Comparison of ENCODE assay signal across 1 cellular context in the genomic region with DNA sequence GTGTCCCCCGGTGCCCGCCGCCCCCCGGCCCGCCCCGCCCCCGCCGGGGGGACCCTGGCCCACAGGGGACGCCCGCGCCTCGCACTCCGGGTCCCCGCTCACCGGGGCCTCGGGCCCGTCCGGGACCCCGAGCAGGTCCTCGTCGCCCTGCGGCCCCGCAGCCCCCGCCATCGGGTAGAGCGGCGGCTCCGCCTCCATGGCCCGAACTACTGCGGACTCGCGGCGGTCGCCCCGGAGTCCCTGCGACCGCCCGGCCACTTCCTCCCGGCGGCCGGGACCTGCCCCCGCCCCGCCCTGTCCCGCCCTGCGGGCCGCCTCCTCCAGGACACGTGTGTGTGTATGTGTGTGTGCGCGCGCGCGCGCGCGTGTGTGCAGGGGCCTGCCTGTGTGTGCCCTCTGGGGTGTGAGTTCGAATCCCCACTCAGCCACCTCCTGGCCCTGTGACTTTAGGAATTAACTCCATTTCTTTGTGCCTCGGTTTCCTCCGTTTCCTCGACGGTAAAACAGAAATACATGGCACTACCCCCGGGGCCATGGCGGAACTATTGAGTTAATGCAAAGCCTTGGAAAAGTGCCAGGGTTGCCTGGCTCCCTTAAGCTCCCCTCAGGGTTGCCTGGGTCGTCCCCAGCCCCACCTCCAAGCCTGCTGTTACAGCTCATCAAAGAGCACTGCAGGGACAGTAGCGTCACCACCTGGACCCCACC.
TF ChIP-seq lines count a peak whose summit lies in the region.

A gene with protein sequence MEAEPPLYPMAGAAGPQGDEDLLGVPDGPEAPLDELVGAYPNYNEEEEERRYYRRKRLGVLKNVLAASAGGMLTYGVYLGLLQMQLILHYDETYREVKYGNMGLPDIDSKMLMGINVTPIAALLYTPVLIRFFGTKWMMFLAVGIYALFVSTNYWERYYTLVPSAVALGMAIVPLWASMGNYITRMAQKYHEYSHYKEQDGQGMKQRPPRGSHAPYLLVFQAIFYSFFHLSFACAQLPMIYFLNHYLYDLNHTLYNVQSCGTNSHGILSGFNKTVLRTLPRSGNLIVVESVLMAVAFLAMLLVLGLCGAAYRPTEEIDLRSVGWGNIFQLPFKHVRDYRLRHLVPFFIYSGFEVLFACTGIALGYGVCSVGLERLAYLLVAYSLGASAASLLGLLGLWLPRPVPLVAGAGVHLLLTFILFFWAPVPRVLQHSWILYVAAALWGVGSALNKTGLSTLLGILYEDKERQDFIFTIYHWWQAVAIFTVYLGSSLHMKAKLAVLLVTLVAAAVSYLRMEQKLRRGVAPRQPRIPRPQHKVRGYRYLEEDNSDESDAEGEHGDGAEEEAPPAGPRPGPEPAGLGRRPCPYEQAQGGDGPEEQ (minus strand): TSS at position 252 of the 705 bp plus-strand sequence. CDS start 54 bp downstream, at position 198.

TF ChIP-seq in HepG2, 621 proteins besides CTCF, POLR2A, EP300 and RAD21 (continued from another document and continues in another):
- TF ChIP-seq SP4 (CRISPR knock-in tag; IDR thresholded peaks at IDR 0.05) = peak; percentile 88
- TF ChIP-seq MEF2D (CRISPR knock-in tag; IDR thresholded peaks at IDR 0.05) = 0 out of 2 replicates have a peak, but pooled peaks have one; percentile 34
- TF ChIP-seq RXRB (CRISPR knock-in tag; IDR thresholded peaks at IDR 0.05; ENCODE audit: borderline replicate concordance) = no peak
- peak; percentile 60 for TF ChIP-seq PHF21A (CRISPR knock-in tag; IDR thresholded peaks at IDR 0.05)
- no peak for TF ChIP-seq RFX1 (IDR thresholded peaks at IDR 0.05)
- no peak for TF ChIP-seq ZNF326 (CRISPR knock-in tag; IDR thresholded peaks at IDR 0.05; ENCODE audit: borderline replicate concordance)
- no peak for TF ChIP-seq TAF15 (IDR thresholded peaks at IDR 0.05; ENCODE audit: low read depth, low read length, poor library complexity, severe bottlenecking)
- TF ChIP-seq, protein P1, sequence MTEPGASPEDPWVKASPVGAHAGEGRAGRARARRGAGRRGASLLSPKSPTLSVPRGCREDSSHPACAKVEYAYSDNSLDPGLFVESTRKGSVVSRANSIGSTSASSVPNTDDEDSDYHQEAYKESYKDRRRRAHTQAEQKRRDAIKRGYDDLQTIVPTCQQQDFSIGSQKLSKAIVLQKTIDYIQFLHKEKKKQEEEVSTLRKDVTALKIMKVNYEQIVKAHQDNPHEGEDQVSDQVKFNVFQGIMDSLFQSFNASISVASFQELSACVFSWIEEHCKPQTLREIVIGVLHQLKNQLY (CRISPR knock-in tag; IDR thresholded peaks at IDR 0.05) = no peak
- peak; percentile 19 for TF ChIP-seq AGO1 (IDR thresholded peaks at IDR 0.05; ENCODE audit: low read depth, low read length, poor library complexity, severe bottlenecking)
- TF ChIP-seq KDM1A (CRISPR knock-in tag; IDR thresholded peaks at IDR 0.05) = peak; percentile 57; the same call in 1 of the 2 replicates
- peak; percentile 51; the same call in 1 of the 2 replicates for TF ChIP-seq GFI1 (CRISPR knock-in tag; IDR thresholded peaks at IDR 0.05; ENCODE audit: borderline replicate concordance)
- TF ChIP-seq ZNF446 (CRISPR knock-in tag; IDR thresholded peaks at IDR 0.05) = peak; percentile 58; the same call in 1 of the 2 replicates
- TF ChIP-seq, protein P2, sequence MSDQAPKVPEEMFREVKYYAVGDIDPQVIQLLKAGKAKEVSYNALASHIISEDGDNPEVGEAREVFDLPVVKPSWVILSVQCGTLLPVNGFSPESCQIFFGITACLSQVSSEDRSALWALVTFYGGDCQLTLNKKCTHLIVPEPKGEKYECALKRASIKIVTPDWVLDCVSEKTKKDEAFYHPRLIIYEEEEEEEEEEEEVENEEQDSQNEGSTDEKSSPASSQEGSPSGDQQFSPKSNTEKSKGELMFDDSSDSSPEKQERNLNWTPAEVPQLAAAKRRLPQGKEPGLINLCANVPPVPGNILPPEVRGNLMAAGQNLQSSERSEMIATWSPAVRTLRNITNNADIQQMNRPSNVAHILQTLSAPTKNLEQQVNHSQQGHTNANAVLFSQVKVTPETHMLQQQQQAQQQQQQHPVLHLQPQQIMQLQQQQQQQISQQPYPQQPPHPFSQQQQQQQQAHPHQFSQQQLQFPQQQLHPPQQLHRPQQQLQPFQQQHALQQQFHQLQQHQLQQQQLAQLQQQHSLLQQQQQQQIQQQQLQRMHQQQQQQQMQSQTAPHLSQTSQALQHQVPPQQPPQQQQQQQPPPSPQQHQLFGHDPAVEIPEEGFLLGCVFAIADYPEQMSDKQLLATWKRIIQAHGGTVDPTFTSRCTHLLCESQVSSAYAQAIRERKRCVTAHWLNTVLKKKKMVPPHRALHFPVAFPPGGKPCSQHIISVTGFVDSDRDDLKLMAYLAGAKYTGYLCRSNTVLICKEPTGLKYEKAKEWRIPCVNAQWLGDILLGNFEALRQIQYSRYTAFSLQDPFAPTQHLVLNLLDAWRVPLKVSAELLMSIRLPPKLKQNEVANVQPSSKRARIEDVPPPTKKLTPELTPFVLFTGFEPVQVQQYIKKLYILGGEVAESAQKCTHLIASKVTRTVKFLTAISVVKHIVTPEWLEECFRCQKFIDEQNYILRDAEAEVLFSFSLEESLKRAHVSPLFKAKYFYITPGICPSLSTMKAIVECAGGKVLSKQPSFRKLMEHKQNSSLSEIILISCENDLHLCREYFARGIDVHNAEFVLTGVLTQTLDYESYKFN (CRISPR knock-in tag; conservative IDR thresholded peaks at IDR 0.05) = no peak
- peak; percentile 47 for TF ChIP-seq PHF8 (CRISPR knock-in tag; IDR thresholded peaks at IDR 0.05)
- TF ChIP-seq HNRNPK (IDR thresholded peaks at IDR 0.05; ENCODE audit: low read depth, low read length, poor library complexity, severe bottlenecking) = peak; percentile 15
- no peak for TF ChIP-seq TEAD2 (CRISPR knock-in tag; IDR thresholded peaks at IDR 0.05)
- TF ChIP-seq, protein P3, sequence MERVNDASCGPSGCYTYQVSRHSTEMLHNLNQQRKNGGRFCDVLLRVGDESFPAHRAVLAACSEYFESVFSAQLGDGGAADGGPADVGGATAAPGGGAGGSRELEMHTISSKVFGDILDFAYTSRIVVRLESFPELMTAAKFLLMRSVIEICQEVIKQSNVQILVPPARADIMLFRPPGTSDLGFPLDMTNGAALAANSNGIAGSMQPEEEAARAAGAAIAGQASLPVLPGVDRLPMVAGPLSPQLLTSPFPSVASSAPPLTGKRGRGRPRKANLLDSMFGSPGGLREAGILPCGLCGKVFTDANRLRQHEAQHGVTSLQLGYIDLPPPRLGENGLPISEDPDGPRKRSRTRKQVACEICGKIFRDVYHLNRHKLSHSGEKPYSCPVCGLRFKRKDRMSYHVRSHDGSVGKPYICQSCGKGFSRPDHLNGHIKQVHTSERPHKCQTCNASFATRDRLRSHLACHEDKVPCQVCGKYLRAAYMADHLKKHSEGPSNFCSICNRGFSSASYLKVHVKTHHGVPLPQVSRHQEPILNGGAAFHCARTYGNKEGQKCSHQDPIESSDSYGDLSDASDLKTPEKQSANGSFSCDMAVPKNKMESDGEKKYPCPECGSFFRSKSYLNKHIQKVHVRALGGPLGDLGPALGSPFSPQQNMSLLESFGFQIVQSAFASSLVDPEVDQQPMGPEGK (CRISPR knock-in tag; IDR thresholded peaks at IDR 0.05) = peak; percentile 17; the same call in 1 of the 2 replicates
- TF ChIP-seq, protein P4, sequence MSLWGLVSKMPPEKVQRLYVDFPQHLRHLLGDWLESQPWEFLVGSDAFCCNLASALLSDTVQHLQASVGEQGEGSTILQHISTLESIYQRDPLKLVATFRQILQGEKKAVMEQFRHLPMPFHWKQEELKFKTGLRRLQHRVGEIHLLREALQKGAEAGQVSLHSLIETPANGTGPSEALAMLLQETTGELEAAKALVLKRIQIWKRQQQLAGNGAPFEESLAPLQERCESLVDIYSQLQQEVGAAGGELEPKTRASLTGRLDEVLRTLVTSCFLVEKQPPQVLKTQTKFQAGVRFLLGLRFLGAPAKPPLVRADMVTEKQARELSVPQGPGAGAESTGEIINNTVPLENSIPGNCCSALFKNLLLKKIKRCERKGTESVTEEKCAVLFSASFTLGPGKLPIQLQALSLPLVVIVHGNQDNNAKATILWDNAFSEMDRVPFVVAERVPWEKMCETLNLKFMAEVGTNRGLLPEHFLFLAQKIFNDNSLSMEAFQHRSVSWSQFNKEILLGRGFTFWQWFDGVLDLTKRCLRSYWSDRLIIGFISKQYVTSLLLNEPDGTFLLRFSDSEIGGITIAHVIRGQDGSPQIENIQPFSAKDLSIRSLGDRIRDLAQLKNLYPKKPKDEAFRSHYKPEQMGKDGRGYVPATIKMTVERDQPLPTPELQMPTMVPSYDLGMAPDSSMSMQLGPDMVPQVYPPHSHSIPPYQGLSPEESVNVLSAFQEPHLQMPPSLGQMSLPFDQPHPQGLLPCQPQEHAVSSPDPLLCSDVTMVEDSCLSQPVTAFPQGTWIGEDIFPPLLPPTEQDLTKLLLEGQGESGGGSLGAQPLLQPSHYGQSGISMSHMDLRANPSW (CRISPR knock-in tag; IDR thresholded peaks at IDR 0.05; ENCODE audit: borderline replicate concordance) = 0 out of 2 replicates have a peak, but pooled peaks have one; percentile 62
- no peak for TF ChIP-seq RCOR2 (CRISPR knock-in tag; IDR thresholded peaks at IDR 0.05)
- peak; percentile 21; the same call in 1 of the 2 replicates for TF ChIP-seq MIER3 (CRISPR knock-in tag; IDR thresholded peaks at IDR 0.05; ENCODE audit: borderline replicate concordance)
- 0 out of 2 replicates have a peak, but pooled peaks have one; percentile 25 for TF ChIP-seq ZNF792 (CRISPR knock-in tag; IDR thresholded peaks at IDR 0.05)
- peak; percentile 64 for TF ChIP-seq ZFY (CRISPR knock-in tag; IDR thresholded peaks at IDR 0.05)
- no peak for TF ChIP-seq GZF1 (CRISPR knock-in tag; IDR thresholded peaks at IDR 0.05)
- no peak for TF ChIP-seq IKZF1 (IDR thresholded peaks at IDR 0.05)
- peak; percentile 64; the same call in 1 of the 2 replicates for TF ChIP-seq MAZ (IDR thresholded peaks at IDR 0.05; ENCODE audit: borderline replicate concordance, low read depth, low read length)
- TF ChIP-seq MAZ (CRISPR knock-in tag; IDR thresholded peaks at IDR 0.05; ENCODE audit: low read depth) = peak; percentile 49; the same call in 1 of the 2 replicates
- TF ChIP-seq, protein P5, sequence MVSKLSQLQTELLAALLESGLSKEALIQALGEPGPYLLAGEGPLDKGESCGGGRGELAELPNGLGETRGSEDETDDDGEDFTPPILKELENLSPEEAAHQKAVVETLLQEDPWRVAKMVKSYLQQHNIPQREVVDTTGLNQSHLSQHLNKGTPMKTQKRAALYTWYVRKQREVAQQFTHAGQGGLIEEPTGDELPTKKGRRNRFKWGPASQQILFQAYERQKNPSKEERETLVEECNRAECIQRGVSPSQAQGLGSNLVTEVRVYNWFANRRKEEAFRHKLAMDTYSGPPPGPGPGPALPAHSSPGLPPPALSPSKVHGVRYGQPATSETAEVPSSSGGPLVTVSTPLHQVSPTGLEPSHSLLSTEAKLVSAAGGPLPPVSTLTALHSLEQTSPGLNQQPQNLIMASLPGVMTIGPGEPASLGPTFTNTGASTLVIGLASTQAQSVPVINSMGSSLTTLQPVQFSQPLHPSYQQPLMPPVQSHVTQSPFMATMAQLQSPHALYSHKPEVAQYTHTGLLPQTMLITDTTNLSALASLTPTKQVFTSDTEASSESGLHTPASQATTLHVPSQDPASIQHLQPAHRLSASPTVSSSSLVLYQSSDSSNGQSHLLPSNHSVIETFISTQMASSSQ (IDR thresholded peaks at IDR 0.05; ENCODE audit: low read depth) = no peak
- TF ChIP-seq, protein P5 (CRISPR knock-in tag; IDR thresholded peaks at IDR 0.05; ENCODE audit: borderline replicate concordance) = peak; percentile 18; the same call in 1 of the 2 replicates
- 0 out of 2 replicates have a peak, but pooled peaks have one; percentile 25 for TF ChIP-seq MED13 (CRISPR knock-in tag; IDR thresholded peaks at IDR 0.05)
- peak; percentile 96 for TF ChIP-seq ARNTL (CRISPR knock-in tag; IDR thresholded peaks at IDR 0.05)
- TF ChIP-seq PITX1 (CRISPR knock-in tag; IDR thresholded peaks at IDR 0.05) = 0 out of 2 replicates have a peak, but pooled peaks have one; percentile 26
- TF ChIP-seq SOX13 (IDR thresholded peaks at IDR 0.05) = no peak
- 0 out of 4 replicates have a peak, but pooled peaks of 1 of the 2 experiments have one; percentile 13 for TF ChIP-seq SOX13 (CRISPR knock-in tag; conservative IDR thresholded peaks at IDR 0.05 in 1 of 2, IDR thresholded peaks at IDR 0.05 in 1 of 2)
- TF ChIP-seq, protein P6, sequence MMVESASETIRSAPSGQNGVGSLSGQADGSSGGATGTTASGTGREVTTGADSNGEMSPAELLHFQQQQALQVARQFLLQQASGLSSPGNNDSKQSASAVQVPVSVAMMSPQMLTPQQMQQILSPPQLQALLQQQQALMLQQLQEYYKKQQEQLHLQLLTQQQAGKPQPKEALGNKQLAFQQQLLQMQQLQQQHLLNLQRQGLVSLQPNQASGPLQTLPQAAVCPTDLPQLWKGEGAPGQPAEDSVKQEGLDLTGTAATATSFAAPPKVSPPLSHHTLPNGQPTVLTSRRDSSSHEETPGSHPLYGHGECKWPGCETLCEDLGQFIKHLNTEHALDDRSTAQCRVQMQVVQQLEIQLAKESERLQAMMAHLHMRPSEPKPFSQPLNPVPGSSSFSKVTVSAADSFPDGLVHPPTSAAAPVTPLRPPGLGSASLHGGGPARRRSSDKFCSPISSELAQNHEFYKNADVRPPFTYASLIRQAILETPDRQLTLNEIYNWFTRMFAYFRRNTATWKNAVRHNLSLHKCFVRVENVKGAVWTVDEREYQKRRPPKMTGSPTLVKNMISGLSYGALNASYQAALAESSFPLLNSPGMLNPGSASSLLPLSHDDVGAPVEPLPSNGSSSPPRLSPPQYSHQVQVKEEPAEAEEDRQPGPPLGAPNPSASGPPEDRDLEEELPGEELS (CRISPR knock-in tag; IDR thresholded peaks at IDR 0.05) = 0 out of 2 replicates have a peak, but pooled peaks have one; percentile 20
- TF ChIP-seq SAP130 (CRISPR knock-in tag; IDR thresholded peaks at IDR 0.05; ENCODE audit: low read depth) = peak; percentile 93
- TF ChIP-seq RARA (CRISPR knock-in tag; IDR thresholded peaks at IDR 0.05) = peak; percentile 22; the same call in 1 of the 2 replicates
- TF ChIP-seq ZNF563 (CRISPR knock-in tag; IDR thresholded peaks at IDR 0.05) = no peak
